15 cellular contexts compared by ENCODE assay signal in the genomic region with DNA sequence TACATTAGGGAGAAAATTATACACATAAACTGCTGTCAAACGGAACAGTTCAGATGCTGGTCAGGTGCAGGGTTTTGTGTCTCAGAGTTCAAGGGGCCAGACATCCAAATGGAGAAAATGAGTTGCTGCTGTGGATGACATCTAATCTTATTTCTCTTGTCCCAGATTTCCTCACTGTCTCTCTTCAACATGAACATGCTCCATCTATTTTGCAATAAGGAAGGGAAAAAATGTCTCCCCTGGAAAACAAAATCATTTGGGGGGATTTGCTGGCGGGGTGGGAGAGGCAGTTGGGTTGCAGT. TPM values are rescaled to one million over a fixed set of nuclear protein-coding genes. Genes with fewer than 3 reads are reported as not detected.
DNase-seq lines count a peak whose midpoint lies in the region; ATAC-seq, FAIRE-seq and TF ChIP-seq lines count a peak whose summit lies in the region.
"Had no signal": no experiment of that assay in that cellular context is flagged by ENCODE, and none has a peak within 500 bp of the region (broad histone marks: within the 10 kb centered on the region; RNA-seq: fewer than 3 reads in every experiment).

No MANE protein-coding gene starts in this region.

- H3K9me3 Mint-ChIP-seq in natural killer cell = no peaks in the 10 kb centered on the region
- H3K9me3 Mint-ChIP-seq: stimulated activated naive CD8-positive, alpha-beta T cell treated with anti-CD3 and anti-CD28 coated beads, Interleukin-15, Interleukin-2, amounts not matched to agents 100 ng/mL and 50 ng/mL, for 24 hours; T-helper 2 cell treated with Interferon-gamma antibody and Interleukin-4, amounts not matched to agents 5 μg/mL and 100 μg/mL, for 36 hours had no signal

- no peak overlapping the region for H3K14ac ChIP-seq in neuronal stem cell (ENCODE audit: low read length)

- 78% methylated on average over 2 of the region's 2 CpGs for WGBS in A549 (ENCODE audit: missing lambda C conversion rate)
- 72% methylated on average over 2 of the region's 2 CpGs for WGBS in esophagus muscularis mucosa
- WGBS in neuronal stem cell (ENCODE audit: extremely low coverage in 2 of 2, insufficient read length in 2 of 2, insufficient replicate concordance in 1 of 2), 2 donors = no CpG with 5 or more reads among the region's 2 CpGs
- 69% methylated on average over 2 of the region's 2 CpGs for WGBS in prostate gland

- TF ChIP-seq EP300 in A549 (IDR thresholded peaks at IDR 0.05) (no peak), esophagus muscularis mucosa (IDR thresholded peaks at IDR 0.05) (no peak)

- H4K91ac ChIP-seq in neuronal stem cell (ENCODE audit: low read depth, low read length, poor library complexity) = no peak overlapping the region

- H3K18ac ChIP-seq in neuronal stem cell (ENCODE audit: low read length) = no peak overlapping the region

- intact Hi-C loops in esophagus muscularis mucosa (cut with DNase I) (no loop called here), prostate gland (cut with DNase I) (loop anchor here (2.0 to 5.0 kb wide), 2 partner anchors 49 to 79 kb away; a partner anchor contains a TSS), OCI-LY7 (cut with micrococcal nuclease; ENCODE audit: unreplicated experiment) (no loop called here), natural killer cell (cut with micrococcal nuclease) (no loop called here)

- H3K4me3 ChIP-seq in A549 (0 out of 3 replicates have a peak overlapping the region, but pooled peaks have one; percentile 7), esophagus muscularis mucosa (no peak overlapping the region), neuronal stem cell (ENCODE audit: low read length in 2 of 2) (no peak overlapping the region), prostate gland (no peak overlapping the region), OCI-LY7 (ENCODE audit: low read depth, low read length, poor library complexity, severe bottlenecking) (no peak overlapping the region)
- H3K4me3 ChIP-seq: mucosa of descending colon had no signal

- H2BK15ac ChIP-seq in neuronal stem cell (ENCODE audit: low read length) = no peak overlapping the region

- no peak for FAIRE-seq in A549 (lab: Jason Lieb, UNC)
- FAIRE-seq: GM18507, H54 had no signal

- H3K9me3 ChIP-seq in A549 (no peaks in the 10 kb centered on the region), esophagus muscularis mucosa (no peaks in the 10 kb centered on the region), neuronal stem cell (replicated peaks in 1 of 2; ENCODE audit: control insufficient read depth in 2 of 2, insufficient read depth in 1 of 2, low read depth in 1 of 2, low read length in 2 of 2) (no peaks in the 10 kb centered on the region), prostate gland (no peaks in the 10 kb centered on the region), OCI-LY7 (ENCODE audit: low read length) (no peaks in the 10 kb centered on the region)
- H3K9me3 ChIP-seq: mucosa of descending colon had no signal

- no peaks in the 10 kb centered on the region for H3K36me3 Mint-ChIP-seq in natural killer cell

- no peak overlapping the region for H3K4ac ChIP-seq in neuronal stem cell (ENCODE audit: low read length)

- H3K9ac ChIP-seq in neuronal stem cell (ENCODE audit: low read depth, low read length, poor library complexity) = no peak overlapping the region
- H3K9ac ChIP-seq: KMS-11 had no signal

- no peaks in the 10 kb centered on the region for H3K27me3 Mint-ChIP-seq in natural killer cell (ENCODE audit: low read depth in 2 of 2)
- H3K27me3 Mint-ChIP-seq: stimulated activated naive CD8-positive, alpha-beta T cell treated with anti-CD3 and anti-CD28 coated beads, Interleukin-15, Interleukin-2, amounts not matched to agents 100 ng/mL and 50 ng/mL, for 24 hours had no signal

- no peak overlapping the region for H2BK120ac ChIP-seq in neuronal stem cell (ENCODE audit: low read depth, low read length)

- H2BK5ac ChIP-seq in neuronal stem cell (ENCODE audit: low read length) = no peak overlapping the region

- no peaks in the 10 kb centered on the region for H3K9me2 ChIP-seq in OCI-LY7 (ENCODE audit: insufficient read depth, low read length)

- peaks cover 0 to 28% (median 8%) of the 10 kb centered on the region in 4 donors for H3K36me3 ChIP-seq in esophagus muscularis mucosa
- H3K36me3 ChIP-seq in neuronal stem cell (replicated peaks in 1 of 2; ENCODE audit: control insufficient read depth in 2 of 2, insufficient read depth in 2 of 2, low read length in 2 of 2) = no peaks in the 10 kb centered on the region
- no peaks in the 10 kb centered on the region for H3K36me3 ChIP-seq in prostate gland
- no peaks in the 10 kb centered on the region for H3K36me3 ChIP-seq in OCI-LY7 (ENCODE audit: insufficient read depth, low read length)

- H2AFZ ChIP-seq in neuronal stem cell (ENCODE audit: low read length) (peak overlapping the region; percentile 76), OCI-LY7 (ENCODE audit: low read length) (no peak overlapping the region)

- no peaks in the 10 kb centered on the region for H3K4me1 Mint-ChIP-seq in natural killer cell

- H3K79me2 ChIP-seq in OCI-LY7 (ENCODE audit: insufficient read depth, low read depth, low read length) = no peaks in the 10 kb centered on the region

- TF ChIP-seq RAD21 in A549 (conservative IDR thresholded peaks at IDR 0.05 in 1 of 2, IDR thresholded peaks at IDR 0.05 in 1 of 2) = no peak

- no peaks in the 10 kb centered on the region for H4K20me1 ChIP-seq in OCI-LY7 (ENCODE audit: insufficient read depth, low read length)

- H2BK12ac ChIP-seq in neuronal stem cell (ENCODE audit: low read length) = peak overlapping the region; percentile 25

- POLR2A ChIA-PET in A549 (lab: Yijun Ruan, JAX) (interaction anchor here (1.1 to 2.5 kb wide), 4 partner anchors 30 to 233 kb away, joined by 3 to 19 read pairs (median 4); a partner anchor contains a TSS), RWPE1 (lab: Yijun Ruan, JAX; ENCODE audit: low non-redundant PET) (no interaction called here), OCI-LY7 (lab: Charles Lee) (no interaction called here)

- H3K4me2 ChIP-seq in A549 (peak overlapping the region; percentile 90), neuronal stem cell (ENCODE audit: insufficient read depth, low read length, poor library complexity, severe bottlenecking) (no peak overlapping the region), OCI-LY7 (ENCODE audit: low read length) (no peak overlapping the region)
- H3K4me2 ChIP-seq: KMS-11 had no signal

- DNase-seq in A549 (ENCODE audit: low read depth in 1 of 2, low spot score in 1 of 2) = no peak
- no peak for DNase-seq in RWPE1 (ENCODE audit: low spot score)
- DNase-seq in esophagus muscularis mucosa (ENCODE audit: extremely low spot score) = no peak
- DNase-seq in neuronal stem cell (ENCODE audit: low spot score) = no peak
- DNase-seq in prostate gland (ENCODE audit: low spot score) = no peak
- DNase-seq in iPS-NIHi11 (ENCODE audit: low spot score) = no peak
- no peak for DNase-seq in OCI-LY7 (ENCODE audit: low spot score)
- no peak for DNase-seq in natural killer cell
- DNase-seq: amniotic stem cell, mucosa of descending colon had no signal

- no peak overlapping the region for H3K4me3 Mint-ChIP-seq in natural killer cell
- H3K4me3 Mint-ChIP-seq: stimulated activated naive CD8-positive, alpha-beta T cell treated with anti-CD3 and anti-CD28 coated beads, Interleukin-15, Interleukin-2, amounts not matched to agents 100 ng/mL and 50 ng/mL, for 24 hours; T-helper 2 cell treated with Interferon-gamma antibody and Interleukin-4, amounts not matched to agents 5 μg/mL and 100 μg/mL, for 36 hours had no signal

- H3K27me3 ChIP-seq in esophagus muscularis mucosa = no peaks in the 10 kb centered on the region
- no peaks in the 10 kb centered on the region for H3K27me3 ChIP-seq in neuronal stem cell (ENCODE audit: control insufficient read depth in 3 of 3, insufficient read depth in 3 of 3, low read depth in 1 of 3, low read length in 3 of 3)
- no peaks in the 10 kb centered on the region for H3K27me3 ChIP-seq in prostate gland (replicated peaks; ENCODE audit: insufficient read depth)

- peak overlapping the region; percentile 19 for H4K8ac ChIP-seq in neuronal stem cell (ENCODE audit: low read depth, low read length)

- BruUV-seq in OCI-LY7 (replicated peaks; lab: Mats Ljungman, UMichigan) = no TSS peak

- no peaks in the 10 kb centered on the region for H3K79me1 ChIP-seq in neuronal stem cell (ENCODE audit: low read depth, low read length)

- H3K23ac ChIP-seq in neuronal stem cell (ENCODE audit: low read depth, low read length, poor library complexity) = no peak overlapping the region

- TF ChIP-seq CTCF in A549 (IDR thresholded peaks at IDR 0.05) (no peak), RWPE1 (conservative IDR thresholded peaks at IDR 0.05; ENCODE audit: low read depth) (no peak), esophagus muscularis mucosa (IDR thresholded peaks at IDR 0.05) (no peak), prostate gland (IDR thresholded peaks at IDR 0.05) (no peak), OCI-LY7 (conservative IDR thresholded peaks at IDR 0.05; ENCODE audit: low read length) (no peak), natural killer cell (IDR thresholded peaks at IDR 0.05) (no peak)

- CTCF ChIA-PET in A549 (lab: Yijun Ruan, JAX) (interaction anchor here (0.9 to 6.5 kb wide), 25 partner anchors 9 to 345 kb away, joined by 3 to 73 read pairs (median 4); a partner anchor contains a TSS), RWPE1 (lab: Yijun Ruan, JAX) (interaction anchor here (1.9 kb wide), 1 partner anchor 9 kb away, joined by 6 read pairs; no protein-coding TSS in a partner anchor), OCI-LY7 (lab: Charles Lee; ENCODE audit: unreplicated experiment) (no interaction called here)

- H3K4me1 ChIP-seq in A549 = peaks cover 72% of the 10 kb centered on the region
- H3K4me1 ChIP-seq in esophagus muscularis mucosa = peaks cover 58 to 62% (median 61%) of the 10 kb centered on the region in 4 donors
- H3K4me1 ChIP-seq in neuronal stem cell (ENCODE audit: control insufficient read depth in 2 of 2, insufficient read depth in 1 of 2, low read depth in 1 of 2, low read length in 2 of 2) = peaks cover 51 to 60% of the 10 kb centered on the region in 2 donors
- peaks cover 46% of the 10 kb centered on the region for H3K4me1 ChIP-seq in prostate gland (replicated peaks)
- no peaks in the 10 kb centered on the region for H3K4me1 ChIP-seq in OCI-LY7 (ENCODE audit: insufficient read depth, low read length, poor library complexity, severe bottlenecking)

- H3K27ac ChIP-seq in A549 (peak overlapping the region; percentile 96 to 97), RWPE1 (peak overlapping the region; percentile 80), esophagus muscularis mucosa (replicated peaks in 1 of 4) (peak overlapping the region; percentile 70 to 82 (median 72)), neuronal stem cell (replicated peaks; ENCODE audit: low read length) (peak overlapping the region; percentile 89), prostate gland (peak overlapping the region in 1 of 2 donors; percentile 53), OCI-LY7 (ENCODE audit: low read depth, low read length, poor library complexity, severe bottlenecking) (no peak overlapping the region)
- H3K27ac ChIP-seq: KMS-11 had no signal

- TF ChIP-seq POLR2A in A549 (IDR thresholded peaks at IDR 0.05; ENCODE audit: low read length) (no peak), esophagus muscularis mucosa (IDR thresholded peaks at IDR 0.05; ENCODE audit: low read depth) (no peak), prostate gland (IDR thresholded peaks at IDR 0.05) (no peak)

- no peak overlapping the region for H3K27ac Mint-ChIP-seq in natural killer cell
- H3K27ac Mint-ChIP-seq: stimulated activated naive CD8-positive, alpha-beta T cell treated with anti-CD3 and anti-CD28 coated beads, Interleukin-15, Interleukin-2, amounts not matched to agents 100 ng/mL and 50 ng/mL, for 24 hours; T-helper 2 cell treated with Interferon-gamma antibody and Interleukin-4, amounts not matched to agents 5 μg/mL and 100 μg/mL, for 36 hours had no signal

- H2AK5ac ChIP-seq in neuronal stem cell (ENCODE audit: low read depth, low read length) = no peak overlapping the region

- no peak for ATAC-seq in A549
- no peak for ATAC-seq in natural killer cell
- ATAC-seq: mucosa of descending colon had no signal

RNA-seq across cellular contexts. Expression of a gene that starts 51.2 kb away (rescaled TPM):
- polyA plus RNA-seq in A549 (2011; rRNA removed) (15.4 and 16.4 TPM in 2 replicates), A549 (2017; fragmentation: RNase III; extraction: RNeasy Plus Mini Kit Qiagen cat#74134 plus additional on column Dnase treatment) (21.6 to 22.4 TPM (median 22.0 TPM) in 3 replicates)
- polyA plus RNA-seq in A549 (2012; cell fraction: cytosol; rRNA removed) = 20.9 and 25.8 TPM in 2 replicates
- 18.9 and 20.7 TPM in 2 replicates for polyA plus RNA-seq in A549 (2012; cell fraction: nucleus; rRNA removed)
- 23.8 and 23.9 TPM in 2 replicates for polyA minus RNA-seq in A549 (2011; rRNA and poly(A)+ RNA removed)
- total RNA-seq in esophagus muscularis mucosa (10 to 100 TPM; 16.6 to 21.2 (median 21.0) TPM), prostate gland (10 to 100 TPM; 53.2 to 54.8 TPM), OCI-LY7 (2022) (0.55 and 1.0 TPM in 2 replicates), natural killer cell (1 to 10 TPM; 2.7 to 7.1 (median 2.9) TPM)
- 2.1 TPM for polyA plus RNA-seq in neuronal stem cell (2013, experiment 1 of 2)
- polyA plus RNA-seq in neuronal stem cell (2013, experiment 2 of 2) = 1.9 TPM
- 0.41 and 0.93 TPM in 2 replicates for total RNA-seq in OCI-LY7 (2014; rRNA removed; shearing (Covaris generic))
